8 cellular contexts compared by ENCODE assay signal in genomic region chr9:75086443-75087278, GRCh38. TPM values are rescaled to one million over a fixed set of nuclear protein-coding genes. Genes with fewer than 3 reads are reported as not detected.
A peak's percentile ranks its signal among the peaks of the same experiment; 100 is the strongest.
DNase-seq lines count a peak whose midpoint lies in the region; ATAC-seq and TF ChIP-seq lines count a peak whose summit lies in the region.

No MANE protein-coding gene starts in this region.

- no peaks in the 10 kb centered on the region for H3K9me3 ChIP-seq in body of pancreas
- H3K9me3 ChIP-seq in lung (ENCODE audit: control insufficient read depth in 2 of 2, insufficient read depth in 1 of 2, low read length in 1 of 2): no peaks in the 10 kb centered on the region

- TF ChIP-seq CTCF in body of pancreas (IDR thresholded peaks at IDR 0.05) (no peak), lung (IDR thresholded peaks at IDR 0.05; ENCODE audit: control extremely low read depth, extremely low read depth) (no peak), type B pancreatic cell (conservative IDR thresholded peaks at IDR 0.05) (no peak)

- intact Hi-C loops in body of pancreas (cut with DNase I): no loop called here

- peaks cover 42% of the 10 kb centered on the region for H3K4me1 Mint-ChIP-seq in type B pancreatic cell (ENCODE audit: unreplicated experiment)

- peaks cover 3% of the 10 kb centered on the region for H3K36me3 Mint-ChIP-seq in type B pancreatic cell

- no peaks in the 10 kb centered on the region for H3K27me3 Mint-ChIP-seq in type B pancreatic cell

- H3K36me3 ChIP-seq in body of pancreas (replicated peaks in 1 of 2; ENCODE audit: insufficient read depth in 1 of 2, low read depth in 2 of 2): peaks cover 0 to 6% of the 10 kb centered on the region in 2 donors
- peaks cover 0 to 5% of the 10 kb centered on the region in 2 donors for H3K36me3 ChIP-seq in lung (ENCODE audit: control insufficient read depth in 2 of 2, insufficient read depth in 2 of 2, low read length in 2 of 2)

- H3K4me3 ChIP-seq in body of pancreas (peak overlapping the region; percentile 51 to 69), lung (peak overlapping the region; percentile 38)

- WGBS in body of pancreas, 2 donors: 9 to 20% methylated on average over 16 of the region's 16 CpGs
- 17 to 40% methylated on average over 16 of the region's 16 CpGs for WGBS in lung, 2 donors

- TF ChIP-seq POLR2A in body of pancreas (IDR thresholded peaks at IDR 0.05): no peak

- H3K27ac ChIP-seq in body of pancreas (peak overlapping the region; percentile 97 to 99 (median 98)), lung (ENCODE audit: low read depth in 1 of 2, low read length in 1 of 2) (peak overlapping the region in 1 of 2 donors; percentile 85)

- H3K27me3 ChIP-seq in body of pancreas (no peaks in the 10 kb centered on the region), lung (ENCODE audit: control insufficient read depth, insufficient read depth) (no peaks in the 10 kb centered on the region)

- peak in 2 of 3 donors; percentile 8 to 31 for DNase-seq in stimulated activated CD4-positive, alpha-beta T cell treated with anti-CD3 and anti-CD28 coated beads, Interleukin-12 subunit alpha, Interleukin-12 subunit beta, amount 100 ng/mL, for 48 hours (ENCODE audit: low read depth in 2 of 3, low spot score in 1 of 3)
- DNase-seq in stimulated activated CD4-positive, alpha-beta T cell treated with anti-CD3 and anti-CD28 coated beads, Interleukin-12 subunit alpha, Interleukin-12 subunit beta, amount 100 ng/mL, for 4 hours: no peak
- DNase-seq in body of pancreas: peak; percentile 29 to 47 (median 42)
- DNase-seq in lung (ENCODE audit: low spot score): peak; percentile 37
- DNase-seq in type B pancreatic cell (ENCODE audit: extremely low spot score, unreplicated experiment): no peak

- ATAC-seq in body of pancreas (no peak), lung (ENCODE audit: insufficient read depth, low FRiP score) (no peak), GM18861 (IDR thresholded peaks at IDR 0.05; ENCODE audit: unreplicated experiment) (no peak), GM19328 (IDR thresholded peaks at IDR 0.05; ENCODE audit: unreplicated experiment) (no peak), HG03095 (IDR thresholded peaks at IDR 0.05; ENCODE audit: unreplicated experiment) (no peak)

- H3K9me3 Mint-ChIP-seq in type B pancreatic cell: no peaks in the 10 kb centered on the region

- H3K27ac Mint-ChIP-seq in type B pancreatic cell: peak overlapping the region; percentile 91

- H3K4me3 Mint-ChIP-seq in type B pancreatic cell: peak overlapping the region; percentile 94

- H3K4me1 ChIP-seq in body of pancreas (peaks cover 64% of the 10 kb centered on the region), lung (ENCODE audit: control insufficient read depth in 2 of 2, insufficient read depth in 2 of 2, low read length in 2 of 2) (peaks cover 3 to 12% of the 10 kb centered on the region in 2 donors)

RNA-seq across cellular contexts. Expression of gene NMRK1, which starts 1.3 kb away (rescaled TPM):
- total RNA-seq in body of pancreas (10 to 100 TPM; 12.5 to 31.1 TPM), lung (10 to 100 TPM; 27.5 to 35.3 TPM), type B pancreatic cell (ENCODE audit: low replicate concordance) (7.5 and 8.2 TPM in 2 replicates)
- polyA plus RNA-seq in lung: 10 to 100 TPM; 22.7 to 57.9 TPM

RNA-seq across cellular contexts. Expression of gene OSTF1, which starts 1.7 kb away (rescaled TPM):
- total RNA-seq in body of pancreas (10 to 100 TPM; 10.4 to 12.9 TPM), lung (10 to 100 TPM; 69.7 to 74.2 TPM), type B pancreatic cell (ENCODE audit: low replicate concordance) (18.3 and 31.9 TPM in 2 replicates)
- polyA plus RNA-seq in lung: 10 to 100 TPM; 50.9 to 91.0 TPM

RNA-seq across cellular contexts. Expression of gene CARNMT1, which starts 58.6 kb away (rescaled TPM):
- total RNA-seq in body of pancreas (10 to 100 TPM; 17.9 to 31.0 TPM), lung (10 to 100 TPM; 12.0 to 25.1 TPM), type B pancreatic cell (ENCODE audit: low replicate concordance) (21.3 and 22.7 TPM in 2 replicates)
- 1 to 10 TPM; 4.9 to 5.1 TPM for polyA plus RNA-seq in lung

Comparison
In these comparisons a context has a peak if more than half of its experiments do, and no peak if none do; other contexts are left out.
1. DNase-seq: peak in stimulated activated CD4-positive, alpha-beta T cell treated with anti-CD3 and anti-CD28 coated beads, Interleukin-12 subunit alpha, Interleukin-12 subunit beta, amount 100 ng/mL, for 48 hours (2 of 3), body of pancreas (4 of 4) and lung (single experiment); none in stimulated activated CD4-positive, alpha-beta T cell treated with anti-CD3 and anti-CD28 coated beads, Interleukin-12 subunit alpha, Interleukin-12 subunit beta, amount 100 ng/mL, for 4 hours (single experiment) and type B pancreatic cell (single experiment).